ENCODE assay signal across 1 cellular context in genomic region chr5:43997647-43998251, GRCh38.
A peak's percentile ranks its signal among the peaks of the same experiment; 100 is the strongest.
TF ChIP-seq lines count a peak whose summit lies in the region.

No MANE protein-coding gene starts in this region.

TF ChIP-seq in HepG2, 621 proteins besides CTCF, POLR2A, EP300 and RAD21 (continued from another document and continues in another):
- TF ChIP-seq, protein P1, sequence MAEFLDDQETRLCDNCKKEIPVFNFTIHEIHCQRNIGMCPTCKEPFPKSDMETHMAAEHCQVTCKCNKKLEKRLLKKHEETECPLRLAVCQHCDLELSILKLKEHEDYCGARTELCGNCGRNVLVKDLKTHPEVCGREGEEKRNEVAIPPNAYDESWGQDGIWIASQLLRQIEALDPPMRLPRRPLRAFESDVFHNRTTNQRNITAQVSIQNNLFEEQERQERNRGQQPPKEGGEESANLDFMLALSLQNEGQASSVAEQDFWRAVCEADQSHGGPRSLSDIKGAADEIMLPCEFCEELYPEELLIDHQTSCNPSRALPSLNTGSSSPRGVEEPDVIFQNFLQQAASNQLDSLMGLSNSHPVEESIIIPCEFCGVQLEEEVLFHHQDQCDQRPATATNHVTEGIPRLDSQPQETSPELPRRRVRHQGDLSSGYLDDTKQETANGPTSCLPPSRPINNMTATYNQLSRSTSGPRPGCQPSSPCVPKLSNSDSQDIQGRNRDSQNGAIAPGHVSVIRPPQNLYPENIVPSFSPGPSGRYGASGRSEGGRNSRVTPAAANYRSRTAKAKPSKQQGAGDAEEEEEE (CRISPR knock-in tag; IDR thresholded peaks at IDR 0.05; ENCODE audit: borderline replicate concordance), result no peak
- no peak for TF ChIP-seq ZNF713 (CRISPR knock-in tag; IDR thresholded peaks at IDR 0.05)
- 0 out of 2 replicates have a peak, but pooled peaks have one; percentile 40 for TF ChIP-seq CCDC6 (CRISPR knock-in tag; IDR thresholded peaks at IDR 0.05)
- no peak for TF ChIP-seq KLF11 (CRISPR knock-in tag; IDR thresholded peaks at IDR 0.05)
- TF ChIP-seq, protein P2, sequence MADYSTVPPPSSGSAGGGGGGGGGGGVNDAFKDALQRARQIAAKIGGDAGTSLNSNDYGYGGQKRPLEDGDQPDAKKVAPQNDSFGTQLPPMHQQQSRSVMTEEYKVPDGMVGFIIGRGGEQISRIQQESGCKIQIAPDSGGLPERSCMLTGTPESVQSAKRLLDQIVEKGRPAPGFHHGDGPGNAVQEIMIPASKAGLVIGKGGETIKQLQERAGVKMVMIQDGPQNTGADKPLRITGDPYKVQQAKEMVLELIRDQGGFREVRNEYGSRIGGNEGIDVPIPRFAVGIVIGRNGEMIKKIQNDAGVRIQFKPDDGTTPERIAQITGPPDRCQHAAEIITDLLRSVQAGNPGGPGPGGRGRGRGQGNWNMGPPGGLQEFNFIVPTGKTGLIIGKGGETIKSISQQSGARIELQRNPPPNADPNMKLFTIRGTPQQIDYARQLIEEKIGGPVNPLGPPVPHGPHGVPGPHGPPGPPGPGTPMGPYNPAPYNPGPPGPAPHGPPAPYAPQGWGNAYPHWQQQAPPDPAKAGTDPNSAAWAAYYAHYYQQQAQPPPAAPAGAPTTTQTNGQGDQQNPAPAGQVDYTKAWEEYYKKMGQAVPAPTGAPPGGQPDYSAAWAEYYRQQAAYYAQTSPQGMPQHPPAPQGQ (CRISPR knock-in tag; IDR thresholded peaks at IDR 0.05; ENCODE audit: borderline replicate concordance), result no peak
- TF ChIP-seq FOXC1 (CRISPR knock-in tag; IDR thresholded peaks at IDR 0.05; ENCODE audit: borderline replicate concordance), result no peak
- TF ChIP-seq PCBP1 (IDR thresholded peaks at IDR 0.05; ENCODE audit: borderline replicate concordance, low read depth, low read length), result no peak
- TF ChIP-seq PRDM15 (CRISPR knock-in tag; IDR thresholded peaks at IDR 0.05), result no peak
- no peak; the same call in 1 of the 2 replicates for TF ChIP-seq THRA (CRISPR knock-in tag; IDR thresholded peaks at IDR 0.05; ENCODE audit: borderline replicate concordance)
- no peak for TF ChIP-seq TEF (CRISPR knock-in tag; IDR thresholded peaks at IDR 0.05)
- TF ChIP-seq KDM3A (CRISPR knock-in tag; IDR thresholded peaks at IDR 0.05; ENCODE audit: low read depth), result peak; percentile 66; the same call in 1 of the 2 replicates
- TF ChIP-seq POLR2AphosphoS2 (IDR thresholded peaks at IDR 0.05; ENCODE audit: low read depth, low read length), result no peak
- TF ChIP-seq ZC3H13 (CRISPR knock-in tag; IDR thresholded peaks at IDR 0.05), result no peak
- peak; percentile 63; the same call in 1 of the 2 replicates for TF ChIP-seq MEIS2 (CRISPR knock-in tag; IDR thresholded peaks at IDR 0.05)
- no peak for TF ChIP-seq PAX8 (CRISPR knock-in tag; IDR thresholded peaks at IDR 0.05; ENCODE audit: borderline replicate concordance)
- TF ChIP-seq SMC3 (IDR thresholded peaks at IDR 0.05; ENCODE audit: low read length), result peak; percentile 22; the same call in 1 of the 2 replicates
- TF ChIP-seq, protein P3, sequence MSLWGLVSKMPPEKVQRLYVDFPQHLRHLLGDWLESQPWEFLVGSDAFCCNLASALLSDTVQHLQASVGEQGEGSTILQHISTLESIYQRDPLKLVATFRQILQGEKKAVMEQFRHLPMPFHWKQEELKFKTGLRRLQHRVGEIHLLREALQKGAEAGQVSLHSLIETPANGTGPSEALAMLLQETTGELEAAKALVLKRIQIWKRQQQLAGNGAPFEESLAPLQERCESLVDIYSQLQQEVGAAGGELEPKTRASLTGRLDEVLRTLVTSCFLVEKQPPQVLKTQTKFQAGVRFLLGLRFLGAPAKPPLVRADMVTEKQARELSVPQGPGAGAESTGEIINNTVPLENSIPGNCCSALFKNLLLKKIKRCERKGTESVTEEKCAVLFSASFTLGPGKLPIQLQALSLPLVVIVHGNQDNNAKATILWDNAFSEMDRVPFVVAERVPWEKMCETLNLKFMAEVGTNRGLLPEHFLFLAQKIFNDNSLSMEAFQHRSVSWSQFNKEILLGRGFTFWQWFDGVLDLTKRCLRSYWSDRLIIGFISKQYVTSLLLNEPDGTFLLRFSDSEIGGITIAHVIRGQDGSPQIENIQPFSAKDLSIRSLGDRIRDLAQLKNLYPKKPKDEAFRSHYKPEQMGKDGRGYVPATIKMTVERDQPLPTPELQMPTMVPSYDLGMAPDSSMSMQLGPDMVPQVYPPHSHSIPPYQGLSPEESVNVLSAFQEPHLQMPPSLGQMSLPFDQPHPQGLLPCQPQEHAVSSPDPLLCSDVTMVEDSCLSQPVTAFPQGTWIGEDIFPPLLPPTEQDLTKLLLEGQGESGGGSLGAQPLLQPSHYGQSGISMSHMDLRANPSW (CRISPR knock-in tag; IDR thresholded peaks at IDR 0.05; ENCODE audit: borderline replicate concordance), result no peak
- no peak for TF ChIP-seq ZNF879 (CRISPR knock-in tag; IDR thresholded peaks at IDR 0.05)
- no peak for TF ChIP-seq FIP1L1 (IDR thresholded peaks at IDR 0.05; ENCODE audit: borderline replicate concordance, insufficient read depth, low read depth, low read length)
- TF ChIP-seq, protein P4, sequence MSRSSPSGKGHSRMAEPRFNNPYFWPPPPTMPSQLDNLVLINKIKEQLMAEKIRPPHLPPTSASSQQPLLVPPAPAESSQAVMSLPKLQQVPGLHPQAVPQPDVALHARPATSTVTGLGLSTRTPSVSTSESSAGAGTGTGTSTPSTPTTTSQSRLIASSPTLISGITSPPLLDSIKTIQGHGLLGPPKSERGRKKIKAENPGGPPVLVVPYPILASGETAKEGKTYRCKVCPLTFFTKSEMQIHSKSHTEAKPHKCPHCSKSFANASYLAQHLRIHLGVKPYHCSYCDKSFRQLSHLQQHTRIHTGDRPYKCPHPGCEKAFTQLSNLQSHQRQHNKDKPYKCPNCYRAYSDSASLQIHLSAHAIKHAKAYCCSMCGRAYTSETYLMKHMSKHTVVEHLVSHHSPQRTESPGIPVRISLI (CRISPR knock-in tag; IDR thresholded peaks at IDR 0.05; ENCODE audit: borderline replicate concordance), result peak; percentile 76; the same call in 1 of the 2 replicates
- TF ChIP-seq, protein P5, sequence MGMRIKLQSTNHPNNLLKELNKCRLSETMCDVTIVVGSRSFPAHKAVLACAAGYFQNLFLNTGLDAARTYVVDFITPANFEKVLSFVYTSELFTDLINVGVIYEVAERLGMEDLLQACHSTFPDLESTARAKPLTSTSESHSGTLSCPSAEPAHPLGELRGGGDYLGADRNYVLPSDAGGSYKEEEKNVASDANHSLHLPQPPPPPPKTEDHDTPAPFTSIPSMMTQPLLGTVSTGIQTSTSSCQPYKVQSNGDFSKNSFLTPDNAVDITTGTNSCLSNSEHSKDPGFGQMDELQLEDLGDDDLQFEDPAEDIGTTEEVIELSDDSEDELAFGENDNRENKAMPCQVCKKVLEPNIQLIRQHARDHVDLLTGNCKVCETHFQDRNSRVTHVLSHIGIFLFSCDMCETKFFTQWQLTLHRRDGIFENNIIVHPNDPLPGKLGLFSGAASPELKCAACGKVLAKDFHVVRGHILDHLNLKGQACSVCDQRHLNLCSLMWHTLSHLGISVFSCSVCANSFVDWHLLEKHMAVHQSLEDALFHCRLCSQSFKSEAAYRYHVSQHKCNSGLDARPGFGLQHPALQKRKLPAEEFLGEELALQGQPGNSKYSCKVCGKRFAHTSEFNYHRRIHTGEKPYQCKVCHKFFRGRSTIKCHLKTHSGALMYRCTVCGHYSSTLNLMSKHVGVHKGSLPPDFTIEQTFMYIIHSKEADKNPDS (CRISPR knock-in tag; IDR thresholded peaks at IDR 0.05), result 0 out of 2 replicates have a peak, but pooled peaks have one; percentile 44
- TF ChIP-seq ATRX (CRISPR knock-in tag; IDR thresholded peaks at IDR 0.05; ENCODE audit: borderline replicate concordance), result no peak
- TF ChIP-seq ZNF614 (CRISPR knock-in tag; IDR thresholded peaks at IDR 0.05; ENCODE audit: borderline replicate concordance), result peak; percentile 96
- peak; percentile 42 for TF ChIP-seq ZEB1 (IDR thresholded peaks at IDR 0.05; ENCODE audit: insufficient replicate concordance, low read depth)
- no peak for TF ChIP-seq ZNF572 (CRISPR knock-in tag; IDR thresholded peaks at IDR 0.05)
- no peak for TF ChIP-seq ZNF326 (CRISPR knock-in tag; IDR thresholded peaks at IDR 0.05; ENCODE audit: borderline replicate concordance)
- peak; percentile 99 for TF ChIP-seq FOXA3 (CRISPR knock-in tag; IDR thresholded peaks at IDR 0.05)
- no peak for TF ChIP-seq NFE2L2 (IDR thresholded peaks at IDR 0.05; ENCODE audit: low read length)
- TF ChIP-seq, protein P6, sequence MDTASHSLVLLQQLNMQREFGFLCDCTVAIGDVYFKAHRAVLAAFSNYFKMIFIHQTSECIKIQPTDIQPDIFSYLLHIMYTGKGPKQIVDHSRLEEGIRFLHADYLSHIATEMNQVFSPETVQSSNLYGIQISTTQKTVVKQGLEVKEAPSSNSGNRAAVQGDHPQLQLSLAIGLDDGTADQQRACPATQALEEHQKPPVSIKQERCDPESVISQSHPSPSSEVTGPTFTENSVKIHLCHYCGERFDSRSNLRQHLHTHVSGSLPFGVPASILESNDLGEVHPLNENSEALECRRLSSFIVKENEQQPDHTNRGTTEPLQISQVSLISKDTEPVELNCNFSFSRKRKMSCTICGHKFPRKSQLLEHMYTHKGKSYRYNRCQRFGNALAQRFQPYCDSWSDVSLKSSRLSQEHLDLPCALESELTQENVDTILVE (CRISPR knock-in tag; IDR thresholded peaks at IDR 0.05), result peak; percentile 67; the same call in 1 of the 2 replicates
- TF ChIP-seq MAX (IDR thresholded peaks at IDR 0.05), result peak; percentile 76
- TF ChIP-seq, protein P7, sequence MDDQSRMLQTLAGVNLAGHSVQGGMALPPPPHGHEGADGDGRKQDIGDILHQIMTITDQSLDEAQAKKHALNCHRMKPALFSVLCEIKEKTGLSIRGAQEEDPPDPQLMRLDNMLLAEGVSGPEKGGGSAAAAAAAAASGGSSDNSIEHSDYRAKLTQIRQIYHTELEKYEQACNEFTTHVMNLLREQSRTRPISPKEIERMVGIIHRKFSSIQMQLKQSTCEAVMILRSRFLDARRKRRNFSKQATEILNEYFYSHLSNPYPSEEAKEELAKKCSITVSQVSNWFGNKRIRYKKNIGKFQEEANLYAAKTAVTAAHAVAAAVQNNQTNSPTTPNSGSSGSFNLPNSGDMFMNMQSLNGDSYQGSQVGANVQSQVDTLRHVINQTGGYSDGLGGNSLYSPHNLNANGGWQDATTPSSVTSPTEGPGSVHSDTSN (CRISPR knock-in tag; IDR thresholded peaks at IDR 0.05; ENCODE audit: borderline replicate concordance), result no peak
- TF ChIP-seq SP2 (CRISPR knock-in tag; IDR thresholded peaks at IDR 0.05), result no peak
- TF ChIP-seq BRF2 (CRISPR knock-in tag; IDR thresholded peaks at IDR 0.05), result no peak
- TF ChIP-seq XBP1 (CRISPR knock-in tag; IDR thresholded peaks at IDR 0.05), result no peak
- peak; percentile 92 for TF ChIP-seq IRF2 (CRISPR knock-in tag; IDR thresholded peaks at IDR 0.05)
- TF ChIP-seq ZBTB43 (CRISPR knock-in tag; conservative IDR thresholded peaks at IDR 0.05), result no peak; the same call in 1 of the 2 replicates
- no peak for TF ChIP-seq ZNF619 (CRISPR knock-in tag; IDR thresholded peaks at IDR 0.05)
